ENCODE assay signal across 8 cellular contexts in the genomic region with DNA sequence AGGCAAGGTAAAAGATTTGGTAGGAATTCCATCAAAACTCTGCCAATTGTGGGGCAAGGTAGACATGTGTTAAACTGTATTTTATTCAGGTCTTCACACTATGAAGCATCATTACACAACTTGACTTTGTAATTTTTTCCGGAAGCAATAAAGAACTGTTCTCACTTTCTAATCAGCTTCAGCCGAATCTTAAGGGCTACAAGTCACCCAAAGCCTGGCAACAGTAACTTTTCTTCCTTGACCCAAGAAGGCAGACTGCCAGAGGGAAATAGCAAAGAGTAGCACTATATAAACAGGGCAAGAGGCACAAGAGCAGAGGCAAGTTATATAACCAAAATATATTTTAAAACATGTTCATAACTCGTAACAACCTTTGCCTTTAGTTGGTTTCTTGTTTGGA. TPM values are rescaled to one million over a fixed set of nuclear protein-coding genes. Genes with fewer than 3 reads are reported as not detected.
DNase-seq lines count a peak whose midpoint lies in the region; TF ChIP-seq lines count a peak whose summit lies in the region.

No MANE protein-coding gene starts in this region.

- H3K9me3 ChIP-seq in colonic mucosa = no peaks in the 10 kb centered on the region
- no peaks in the 10 kb centered on the region for H3K9me3 ChIP-seq in vagina

- peak overlapping the region; percentile 96 for H3K27ac Mint-ChIP-seq in activated CD4-positive, alpha-beta T cell treated with anti-CD3 and anti-CD28 coated beads, Interleukin-2, amount 10 ng/mL, durations not matched to agents 24 days and 14 days
- peak overlapping the region; percentile 97 for H3K27ac Mint-ChIP-seq in mesothelial cell of epicardium

- H3K27me3 Mint-ChIP-seq in activated CD4-positive, alpha-beta T cell treated with anti-CD3 and anti-CD28 coated beads, Interleukin-2, amount 10 ng/mL, durations not matched to agents 24 days and 14 days = peaks cover 1% of the 10 kb centered on the region
- no peaks in the 10 kb centered on the region for H3K27me3 Mint-ChIP-seq in mesothelial cell of epicardium (ENCODE audit: low read depth)

- H3K36me3 ChIP-seq in colonic mucosa (peaks cover 10% of the 10 kb centered on the region), vagina (peaks cover 0 to 11% of the 10 kb centered on the region in 2 donors)

- H3K4me3 Mint-ChIP-seq in activated CD4-positive, alpha-beta T cell treated with anti-CD3 and anti-CD28 coated beads, Interleukin-2, amount 10 ng/mL, durations not matched to agents 24 days and 14 days = peak overlapping the region; percentile 92
- H3K4me3 Mint-ChIP-seq in mesothelial cell of epicardium = peak overlapping the region; percentile 87

- DNase-seq in activated CD4-positive, alpha-beta T cell treated with anti-CD3 and anti-CD28 coated beads, Interleukin-2, amount 10 ng/mL, durations not matched to agents 24 days and 14 days = peak; percentile 73
- no peak for DNase-seq in activated CD4-positive, alpha-beta T cell treated with anti-CD3 and anti-CD28 coated beads for 4 hours
- DNase-seq in OCI-M1 (lab: John Stamatoyannopoulos, UW) (peak; percentile 78), colonic mucosa (peak; percentile 58), mesothelial cell of epicardium (ENCODE audit: low spot score in 2 of 2, unreplicated experiment in 2 of 2) (no peak), vagina (ENCODE audit: extremely low spot score in 2 of 2) (no peak), NCI-H1436 (lab: John Stamatoyannopoulos, UW) (no peak), SHP77 (lab: John Stamatoyannopoulos, UW) (no peak)

- no peak for TF ChIP-seq POLR2A in vagina (IDR thresholded peaks at IDR 0.05)

- intact Hi-C loops in activated CD4-positive, alpha-beta T cell treated with anti-CD3 and anti-CD28 coated beads, Interleukin-2, amount 10 ng/mL, durations not matched to agents 24 days and 14 days (cut with micrococcal nuclease) = loop anchor here (1.0 to 2.0 kb wide), 6 partner anchors 47 to 599 kb away; a partner anchor contains a TSS
- intact Hi-C loops in colonic mucosa (cut with DNase I) = no loop called here
- intact Hi-C loops in vagina (cut with DNase I) = loop anchor here (5.0 kb wide), 1 partner anchor 2000 kb away; no protein-coding TSS in a partner anchor

- H3K36me3 Mint-ChIP-seq in activated CD4-positive, alpha-beta T cell treated with anti-CD3 and anti-CD28 coated beads, Interleukin-2, amount 10 ng/mL, durations not matched to agents 24 days and 14 days (ENCODE audit: low read depth) = peaks cover 20% of the 10 kb centered on the region
- H3K36me3 Mint-ChIP-seq in mesothelial cell of epicardium = peaks cover 4% of the 10 kb centered on the region

- H3K9ac ChIP-seq in colonic mucosa (ENCODE audit: low read depth in 2 of 2, low read length in 2 of 2) = peak overlapping the region; percentile 8 to 91

- no peaks in the 10 kb centered on the region for H3K9me3 Mint-ChIP-seq in activated CD4-positive, alpha-beta T cell treated with anti-CD3 and anti-CD28 coated beads, Interleukin-2, amount 10 ng/mL, durations not matched to agents 24 days and 14 days
- no peaks in the 10 kb centered on the region for H3K9me3 Mint-ChIP-seq in mesothelial cell of epicardium

- peaks cover 20% of the 10 kb centered on the region for H3K4me1 Mint-ChIP-seq in activated CD4-positive, alpha-beta T cell treated with anti-CD3 and anti-CD28 coated beads, Interleukin-2, amount 10 ng/mL, durations not matched to agents 24 days and 14 days
- H3K4me1 Mint-ChIP-seq in mesothelial cell of epicardium = peaks cover 25% of the 10 kb centered on the region

- H3K4me1 ChIP-seq in colonic mucosa = no peaks in the 10 kb centered on the region
- peaks cover 29% of the 10 kb centered on the region for H3K4me1 ChIP-seq in vagina

- no peak for TF ChIP-seq CTCF in colonic mucosa (IDR thresholded peaks at IDR 0.05)
- no peak for TF ChIP-seq CTCF in mesothelial cell of epicardium (IDR thresholded peaks at IDR 0.05; ENCODE audit: unreplicated experiment)
- no peak for TF ChIP-seq CTCF in vagina (IDR thresholded peaks at IDR 0.05)

- H3K4me3 ChIP-seq in colonic mucosa (peak overlapping the region; percentile 64), vagina (peak overlapping the region; percentile 58 to 70)

- H3K27ac ChIP-seq in colonic mucosa (peak overlapping the region; percentile 98), vagina (peak overlapping the region; percentile 98)

- H3K27me3 ChIP-seq in colonic mucosa (no peaks in the 10 kb centered on the region), vagina (no peaks in the 10 kb centered on the region)

RNA-seq across cellular contexts. Expression of a gene that starts 1.5 kb away (rescaled TPM):
- total RNA-seq in activated CD4-positive, alpha-beta T cell treated with anti-CD3 and anti-CD28 coated beads, Interleukin-2, amount 10 ng/mL, durations not matched to agents 24 days and 14 days = 126 and 127 TPM in 2 replicates
- total RNA-seq in colonic mucosa (10 to 100 TPM; 62.6 to 78.2 TPM), mesothelial cell of epicardium (111 to 116 TPM (median 111 TPM) in 3 replicates), vagina (76.9 TPM)

RNA-seq across cellular contexts. Expression of a gene that starts 55.5 kb away (rescaled TPM):
- total RNA-seq in activated CD4-positive, alpha-beta T cell treated with anti-CD3 and anti-CD28 coated beads, Interleukin-2, amount 10 ng/mL, durations not matched to agents 24 days and 14 days = 32.9 and 35.1 TPM in 2 replicates
- total RNA-seq in colonic mucosa (10 to 100 TPM; 21.8 to 31.4 TPM), mesothelial cell of epicardium (41.4 to 43.0 TPM (median 42.0 TPM) in 3 replicates), vagina (35.6 TPM)

Comparison
In these comparisons a context has a peak if more than half of its experiments do, and no peak if none do; other contexts are left out.
1. DNase-seq: peak in activated CD4-positive, alpha-beta T cell treated with anti-CD3 and anti-CD28 coated beads, Interleukin-2, amount 10 ng/mL, durations not matched to agents 24 days and 14 days (single experiment), OCI-M1 (single experiment) and colonic mucosa (single experiment); none in activated CD4-positive, alpha-beta T cell treated with anti-CD3 and anti-CD28 coated beads for 4 hours (0 of 2), mesothelial cell of epicardium (0 of 2), vagina (0 of 2), NCI-H1436 (single experiment) and SHP77 (0 of 2).